ENCODE assay signal across 8 cellular contexts in genomic region chr1:51631747-51632146, GRCh38.
"Had no signal": no experiment of that assay in that cellular context is flagged by ENCODE, and none has a peak within 500 bp of the region (broad histone marks: within the 10 kb centered on the region; RNA-seq: fewer than 3 reads in every experiment).

No MANE protein-coding gene starts in this region.

- H3K4me3 ChIP-seq: GM12878 had no signal

- DNase-seq: GDM1, GF-D8 had no signal

- FAIRE-seq: G401.6, GM12878, GM12891, GM12892, GM18507, GM19239 had no signal

- ATAC-seq: GM12878 had no signal
